In genomic region chr1:46131727-46132528, GRCh38 we compare ENCODE assay signal across 1 cellular context.
TF ChIP-seq lines count a peak whose summit lies in the region.

No MANE protein-coding gene starts in this region.

TF ChIP-seq in HCT116, 20 proteins besides CTCF, POLR2A, EP300 and RAD21 (continued from another document):
- TF ChIP-seq REST (IDR thresholded peaks at IDR 0.05; ENCODE audit: low read depth), result no peak
